8 cellular contexts compared by ENCODE assay signal in genomic region chr18:46097853-46098615, GRCh38. TPM values are rescaled to one million over a fixed set of nuclear protein-coding genes. Genes with fewer than 3 reads are reported as not detected.
A peak's percentile ranks its signal among the peaks of the same experiment; 100 is the strongest.
DNase-seq lines count a peak whose midpoint lies in the region; ATAC-seq and TF ChIP-seq lines count a peak whose summit lies in the region.

ATP5F1A (minus strand) TSS chr18:46098296; CDS start chr18:46098231, 65 bp downstream.

- H3K4me3 ChIP-seq in KMS-11 (IDR thresholded peaks at IDR 0.05; ENCODE audit: insufficient read depth, low read depth, low read length) (no peak within 1 kb of the TSS), fibroblast of villous mesenchyme (ENCODE audit: low read depth, low read length) (peak within 1 kb of the TSS; percentile 99), neural progenitor cell (peak within 1 kb of the TSS; percentile 82)

- H3K4me2 ChIP-seq in KMS-11, result peak within 1 kb of the TSS; percentile 56
- H3K4me2 ChIP-seq in neural progenitor cell, result peak within 1 kb of the TSS; percentile 96

- H2AFZ ChIP-seq in KMS-11 (ENCODE audit: low read depth) (peak within 1 kb of the TSS; percentile 84), neural progenitor cell (replicated peaks) (peak within 1 kb of the TSS; percentile 89)

- ATAC-seq in GM21737 (IDR thresholded peaks at IDR 0.05; ENCODE audit: unreplicated experiment), result peak; percentile 72

- H3K27me3 ChIP-seq in KMS-11 (ENCODE audit: insufficient read depth, low read depth) (no peaks in the 10 kb centered on the region), neural progenitor cell (no peaks in the 10 kb centered on the region)

- H3K9me3 Mint-ChIP-seq in neural progenitor cell, result no peaks in the 10 kb centered on the region

- H3K27ac ChIP-seq in KMS-11, result peak within 1 kb of the TSS; percentile 97
- H3K27ac ChIP-seq in RWPE1, result peak within 1 kb of the TSS; percentile 89
- peak within 1 kb of the TSS; percentile 77 for H3K27ac ChIP-seq in neural progenitor cell

- H3K9ac ChIP-seq in KMS-11 (peak within 1 kb of the TSS; percentile 95), neural progenitor cell (peak within 1 kb of the TSS; percentile 75)

- H3F3A ChIP-seq in neural progenitor cell (ENCODE audit: low read depth), result peaks cover 12% of the 10 kb centered on the region

- no peak for TF ChIP-seq CTCF in KMS-11 (conservative IDR thresholded peaks at IDR 0.05; ENCODE audit: low read depth, low read length)
- TF ChIP-seq CTCF in RWPE1 (conservative IDR thresholded peaks at IDR 0.05; ENCODE audit: low read depth), result no peak
- TF ChIP-seq CTCF in fibroblast of villous mesenchyme (IDR thresholded peaks at IDR 0.05; ENCODE audit: insufficient read depth, low read depth, low read length), result peak; percentile 3
- TF ChIP-seq CTCF in neural progenitor cell (IDR thresholded peaks at IDR 0.05), result peak; percentile 4

- peaks cover 17% of the 10 kb centered on the region; the same call in 1 of the 2 replicates for H3K36me3 ChIP-seq in KMS-11 (ENCODE audit: insufficient read depth)
- peaks cover 11% of the 10 kb centered on the region for H3K36me3 ChIP-seq in neural progenitor cell

- CTCF ChIA-PET in RWPE1 (lab: Yijun Ruan, JAX), result interaction anchor here (0.8 kb wide), 1 partner anchor 30 kb away, joined by 3 read pairs; no protein-coding TSS in a partner anchor

- peak within 1 kb of the TSS; percentile 99 for H3K27ac Mint-ChIP-seq in neural progenitor cell

- peak within 1 kb of the TSS; percentile 98 for H3K4me3 Mint-ChIP-seq in neural progenitor cell

- H3K27me3 Mint-ChIP-seq in neural progenitor cell (ENCODE audit: insufficient read depth, low read depth), result peaks cover 4% of the 10 kb centered on the region

- H3K36me3 Mint-ChIP-seq in neural progenitor cell, result peaks cover 9% of the 10 kb centered on the region

- peak; percentile 86 for DNase-seq in Daoy (ENCODE audit: low read depth)
- DNase-seq in RWPE1 (ENCODE audit: low spot score), result peak; percentile 78
- peak; percentile 78 for DNase-seq in activated effector memory CD4-positive, alpha-beta T cell treated with Interleukin-2 at 50 U/mL for 16 hours
- peak; percentile 83 for DNase-seq in fibroblast of villous mesenchyme (ENCODE audit: low read depth)
- DNase-seq in neural progenitor cell (ENCODE audit: low spot score), result peak; percentile 89
- peak; percentile 58 for DNase-seq in stromal cell of bone marrow (ENCODE audit: low read depth)

- POLR2A ChIA-PET in RWPE1 (lab: Yijun Ruan, JAX; ENCODE audit: low non-redundant PET), result interaction anchor here (0.8 kb wide), 1 partner anchor 160 kb away, joined by 5 read pairs; no protein-coding TSS in a partner anchor

- H3K79me2 ChIP-seq in KMS-11 (ENCODE audit: insufficient read depth, low read depth) (peaks cover 52% of the 10 kb centered on the region), neural progenitor cell (ENCODE audit: low read depth) (peaks cover 51% of the 10 kb centered on the region)

- H4K20me1 ChIP-seq in KMS-11 (ENCODE audit: insufficient read depth) (peaks cover 20% of the 10 kb centered on the region), neural progenitor cell (ENCODE audit: low read depth) (peaks cover 37% of the 10 kb centered on the region)

- no peaks in the 10 kb centered on the region for H3K9me3 ChIP-seq in neural progenitor cell (ENCODE audit: low read depth)

- H3K4me1 ChIP-seq in KMS-11 (ENCODE audit: low read depth, poor library complexity, severe bottlenecking) (peaks cover 43% of the 10 kb centered on the region), neural progenitor cell (peaks cover 8% of the 10 kb centered on the region)

- peaks cover 20% of the 10 kb centered on the region for H3K4me1 Mint-ChIP-seq in neural progenitor cell

RNA-seq across cellular contexts. Expression of gene ATP5F1A, which starts in this region (rescaled TPM):
- total RNA-seq in Daoy (2014; rRNA removed; shearing (Covaris generic)), result 627 and 878 TPM in 2 replicates
- total RNA-seq in fibroblast of villous mesenchyme, result 671 and 759 TPM in 2 replicates
- 1,034 and 1,141 TPM in 2 replicates for total RNA-seq in neural progenitor cell (ENCODE audit: low replicate concordance)

Comparison
In these comparisons a context has a peak if more than half of its experiments do, and no peak if none do; other contexts are left out.
1. CTCF ChIP-seq: peak in fibroblast of villous mesenchyme (single experiment) and neural progenitor cell (single experiment); none in KMS-11 (single experiment) and RWPE1 (single experiment).
2. Peak in every context shown above with its lines, with median percentiles within 50 percentile points of each other: DNase-seq and H3K27ac ChIP-seq.